In genomic region chr7:104296266-104296665, GRCh38 we compare ENCODE assay signal across 27 cellular contexts. TPM values are rescaled to one million over a fixed set of nuclear protein-coding genes. Genes with fewer than 3 reads are reported as not detected.
"Had no signal": no experiment of that assay in that cellular context is flagged by ENCODE, and none has a peak within 500 bp of the region (broad histone marks: within the 10 kb centered on the region; RNA-seq: fewer than 3 reads in every experiment).

No MANE protein-coding gene starts in this region.

- H3K4me3 ChIP-seq: coronary artery, lung, ovary, psoas muscle, skin epidermis, spleen, stomach, thyroid gland, vagina had no signal

- H3K27ac Mint-ChIP-seq: memory B cell; natural killer cell; stimulated activated naive B cell treated with anti-CD40 and anti-IgM and Interleukin-4, amounts not matched to agents 10 μg/mL and 1 μg/mL and 100 μg/mL, for 72 hours had no signal

- H3K4me3 Mint-ChIP-seq: memory B cell; natural killer cell; stimulated activated naive B cell treated with anti-CD40 and anti-IgM and Interleukin-4, amounts not matched to agents 10 μg/mL and 1 μg/mL and 100 μg/mL, for 72 hours had no signal

- H3K27me3 ChIP-seq: ovary, stomach, thyroid gland, vagina had no signal

- ATAC-seq: natural killer cell; psoas muscle; right cardiac atrium; stimulated activated naive B cell treated with anti-CD40 and anti-IgM and Interleukin-4, amounts not matched to agents 10 μg/mL and 1 μg/mL and 100 μg/mL, for 72 hours had no signal

- H3K36me3 Mint-ChIP-seq: memory B cell; natural killer cell; stimulated activated naive B cell treated with anti-CD40 and anti-IgM and Interleukin-4, amounts not matched to agents 10 μg/mL and 1 μg/mL and 100 μg/mL, for 72 hours had no signal

- DNase-seq: effector CD4-positive, alpha-beta T cell; head of caudate nucleus; kidney; natural killer cell; occipital lobe; ovary; posterior cingulate gyrus; psoas muscle; right cardiac atrium; spleen; stimulated activated naive B cell treated with anti-CD40 and anti-IgM and Interleukin-4, amounts not matched to agents 10 μg/mL and 1 μg/mL and 100 μg/mL, for 72 hours; stomach; thyroid gland; trophoblast cell had no signal

- H3K27ac ChIP-seq: coronary artery, ovary, psoas muscle, skin epidermis, spleen, stomach, thyroid gland, vagina had no signal

- H3K4me1 Mint-ChIP-seq: memory B cell; natural killer cell; stimulated activated naive B cell treated with anti-CD40 and anti-IgM and Interleukin-4, amounts not matched to agents 10 μg/mL and 1 μg/mL and 100 μg/mL, for 72 hours had no signal

RNA-seq across cellular contexts. Expression of gene LHFPL3, which starts 32.1 kb away (rescaled TPM):
- total RNA-seq: dermis microvascular lymphatic vessel endothelial cell, fibroblast of villous mesenchyme, kidney, left lobe of liver, liver, lung, mononuclear cell, natural killer cell, psoas muscle, renal cortical epithelial cell, right cardiac atrium, subcutaneous adipose tissue, thyroid gland, ureter, vagina had no signal
